ENCODE assay signal across 5 cellular contexts in genomic region chr2:45205480-45205879, GRCh38.
"Had no signal": no experiment of that assay in that cellular context is flagged by ENCODE, and none has a peak within 500 bp of the region (broad histone marks: within the 10 kb centered on the region; RNA-seq: fewer than 3 reads in every experiment).

No MANE protein-coding gene starts in this region.

- H3K36me3 Mint-ChIP-seq: IgD-negative memory B cell had no signal

- ATAC-seq: HepG2, K562 had no signal

- H3K27ac ChIP-seq: HL-60 had no signal

- H3K4me1 Mint-ChIP-seq: IgD-negative memory B cell had no signal

- H3K4me3 ChIP-seq: K562 had no signal

- H3K4me3 Mint-ChIP-seq: IgD-negative memory B cell had no signal

- DNase-seq: IMR-90 had no signal
